In the genomic region with DNA sequence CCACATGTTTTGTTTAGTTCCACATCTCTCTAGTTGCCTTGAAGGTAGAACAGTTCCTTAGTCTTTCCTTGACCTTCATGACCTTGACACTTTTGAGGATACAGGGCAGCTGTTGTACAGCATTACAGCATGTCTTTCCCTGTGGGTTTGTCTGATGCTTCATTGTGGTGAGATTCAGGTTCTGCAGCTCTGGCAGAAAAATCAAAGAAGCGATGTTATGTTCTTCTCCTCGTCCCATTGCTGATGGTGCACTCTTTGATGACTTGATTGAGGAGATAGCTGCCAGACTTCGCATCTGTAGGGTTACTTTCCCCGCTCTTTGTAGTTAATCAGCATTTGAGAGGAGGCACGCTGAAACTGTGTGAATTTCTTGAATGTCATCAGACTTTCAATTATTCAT, we compare ENCODE assay signal across 1 cellular context.
TF ChIP-seq lines count a peak whose summit lies in the region.

No MANE protein-coding gene starts in this region.

TF ChIP-seq in WTC11, 78 proteins besides CTCF, POLR2A, EP300 and RAD21 (continued from another document):
- TF ChIP-seq ATF2 (CRISPR knock-in tag; IDR thresholded peaks at IDR 0.05; ENCODE audit: borderline replicate concordance, low read depth) = no peak
- TF ChIP-seq HMGXB4 (CRISPR knock-in tag; IDR thresholded peaks at IDR 0.05) = no peak
- TF ChIP-seq SP1 (CRISPR knock-in tag; conservative IDR thresholded peaks at IDR 0.05) = no peak
- no peak for TF ChIP-seq E2F4 (CRISPR knock-in tag; IDR thresholded peaks at IDR 0.05; ENCODE audit: borderline replicate concordance, low read depth)
- no peak for TF ChIP-seq NFYB (CRISPR knock-in tag; conservative IDR thresholded peaks at IDR 0.05; ENCODE audit: low read depth)
- TF ChIP-seq TP53 (CRISPR knock-in tag; IDR thresholded peaks at IDR 0.05) = no peak
- no peak for TF ChIP-seq NR3C1 (CRISPR knock-in tag; conservative IDR thresholded peaks at IDR 0.05; ENCODE audit: low read depth)
- no peak for TF ChIP-seq ZNF138 (CRISPR knock-in tag; conservative IDR thresholded peaks at IDR 0.05)
- TF ChIP-seq HMGA2 (CRISPR knock-in tag; IDR thresholded peaks at IDR 0.05) = no peak
- no peak for TF ChIP-seq ZBTB43 (CRISPR knock-in tag; IDR thresholded peaks at IDR 0.05)
- no peak for TF ChIP-seq TEAD4 (CRISPR knock-in tag; IDR thresholded peaks at IDR 0.05)
